ENCODE assay signal across 1 cellular context in the genomic region with DNA sequence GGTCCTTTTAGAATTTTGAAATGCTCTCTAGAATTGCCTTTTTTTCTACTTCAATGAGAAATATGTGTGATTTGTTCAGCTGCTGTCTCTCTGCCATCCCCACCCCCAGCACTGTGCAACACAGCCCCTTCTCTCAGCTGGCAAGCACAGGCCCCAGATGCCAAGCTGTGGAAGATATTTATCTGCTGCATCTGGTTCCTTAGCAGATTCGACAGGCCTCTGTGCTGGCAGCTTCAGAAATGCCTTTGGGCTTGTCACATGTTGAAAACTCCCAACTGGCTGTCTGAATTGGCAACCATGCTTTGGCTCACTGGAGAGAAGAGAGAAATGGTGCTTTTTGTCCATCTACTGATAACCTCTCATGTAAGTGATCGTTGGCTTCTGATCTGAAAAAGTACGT.
TF ChIP-seq lines count a peak whose summit lies in the region.

No MANE protein-coding gene starts in this region.

TF ChIP-seq in H1, 55 proteins besides CTCF, POLR2A, EP300 and RAD21:
- TF ChIP-seq CBX5 (IDR thresholded peaks at IDR 0.05; ENCODE audit: low read depth, low read length) (no peak), SP4 (IDR thresholded peaks at IDR 0.05; ENCODE audit: low read length) (no peak), TAF1 (IDR thresholded peaks at IDR 0.05; ENCODE audit: low read depth, low read length) (no peak), CTBP2 (IDR thresholded peaks at IDR 0.05; ENCODE audit: borderline replicate concordance, insufficient read depth, insufficient read length, low read length) (no peak), SIRT6 (IDR thresholded peaks at IDR 0.05; ENCODE audit: low read length) (no peak), MAFK (IDR thresholded peaks at IDR 0.05; ENCODE audit: low read depth, low read length) (no peak)
TF ChIP-seq in H1: peak in this region for 0.
